Comparison of ENCODE assay signal across 23 cellular contexts in the genomic region with DNA sequence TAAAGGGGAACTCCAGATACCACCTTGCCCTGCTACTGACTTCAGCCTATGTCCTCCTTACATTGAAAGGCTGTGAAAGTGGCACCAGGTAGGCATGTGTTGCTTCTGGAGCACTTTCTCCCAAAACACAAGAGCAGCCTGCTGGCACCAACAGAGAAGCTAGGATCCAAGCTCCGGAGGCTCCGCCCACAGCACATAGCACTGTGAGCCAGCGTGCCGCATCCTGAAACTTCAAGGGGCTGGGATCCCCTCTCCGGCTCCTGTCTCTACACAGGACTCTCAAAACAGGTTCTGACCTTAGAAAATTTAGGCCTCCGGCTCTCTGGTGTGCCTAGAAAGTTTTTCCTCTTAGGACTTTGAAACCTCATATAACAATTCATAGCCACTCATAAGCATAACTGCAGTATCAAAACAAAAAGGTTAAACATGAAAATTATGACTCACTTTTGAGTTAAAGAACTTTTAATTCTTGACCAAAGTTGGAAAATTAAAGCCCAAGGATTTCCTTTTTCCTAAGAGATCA. TPM values are rescaled to one million over a fixed set of nuclear protein-coding genes. Genes with fewer than 3 reads are reported as not detected.
DNase-seq lines count a peak whose midpoint lies in the region; ATAC-seq and TF ChIP-seq lines count a peak whose summit lies in the region.
"Had no signal": no experiment of that assay in that cellular context is flagged by ENCODE, and none has a peak within 500 bp of the region (broad histone marks: within the 10 kb centered on the region; RNA-seq: fewer than 3 reads in every experiment).

No MANE protein-coding gene starts in this region.

- TF ChIP-seq CTCF in natural killer cell (IDR thresholded peaks at IDR 0.05) (no peak), mucosa of descending colon (IDR thresholded peaks at IDR 0.05) (no peak)

- H3K27ac Mint-ChIP-seq in natural killer cell, result peak overlapping the region; percentile 2 to 54
- peak overlapping the region in 1 of 2 donors; percentile 11 for H3K27ac Mint-ChIP-seq in natural killer cell treated with Interleukin-12 subunit alpha and Interleukin-12 subunit beta and Interleukin-15 and Interleukin-18, amount 100 ng/mL, for 72 hours
- peak overlapping the region; percentile 39 for H3K27ac Mint-ChIP-seq in activated T-helper 17 cell treated with anti-CD3 and anti-CD28 coated beads, Interleukin-2, amount 50 U/mL, for 72 hours
- H3K27ac Mint-ChIP-seq: activated CD4-positive, alpha-beta T cell treated with anti-CD3 and anti-CD28 coated beads, Interleukin-2, amount 10 ng/mL, durations not matched to agents 7 days and 5 days had no signal

- peaks cover 25 to 33% of the 10 kb centered on the region in 2 donors for H3K4me1 Mint-ChIP-seq in natural killer cell
- H3K4me1 Mint-ChIP-seq in natural killer cell treated with Interleukin-12 subunit alpha and Interleukin-12 subunit beta and Interleukin-15 and Interleukin-18, amount 100 ng/mL, for 72 hours (ENCODE audit: low read depth in 2 of 2), result peaks cover 16 to 26% of the 10 kb centered on the region in 2 donors
- H3K4me1 Mint-ChIP-seq in activated T-helper 17 cell treated with anti-CD3 and anti-CD28 coated beads, Interleukin-2, amount 50 U/mL, for 72 hours, result peaks cover 15% of the 10 kb centered on the region

- peaks cover 15% of the 10 kb centered on the region for H3K36me3 Mint-ChIP-seq in natural killer cell
- peaks cover 31% of the 10 kb centered on the region for H3K36me3 Mint-ChIP-seq in natural killer cell treated with Interleukin-12 subunit alpha and Interleukin-12 subunit beta and Interleukin-15 and Interleukin-18, amount 100 ng/mL, for 72 hours
- peaks cover 99% of the 10 kb centered on the region for H3K36me3 Mint-ChIP-seq in activated T-helper 17 cell treated with anti-CD3 and anti-CD28 coated beads, Interleukin-2, amount 50 U/mL, for 72 hours (ENCODE audit: low read depth)

- H3K4me3 Mint-ChIP-seq in natural killer cell, result no peak overlapping the region
- H3K4me3 Mint-ChIP-seq in natural killer cell treated with Interleukin-12 subunit alpha and Interleukin-12 subunit beta and Interleukin-15 and Interleukin-18, amount 100 ng/mL, for 72 hours, result no peak overlapping the region
- no peak overlapping the region for H3K4me3 Mint-ChIP-seq in activated T-helper 17 cell treated with anti-CD3 and anti-CD28 coated beads, Interleukin-2, amount 50 U/mL, for 72 hours
- H3K4me3 Mint-ChIP-seq: activated CD4-positive, alpha-beta T cell treated with anti-CD3 and anti-CD28 coated beads, Interleukin-2, amount 10 ng/mL, durations not matched to agents 7 days and 5 days had no signal

- no peak for ATAC-seq in natural killer cell
- no peak for ATAC-seq in natural killer cell treated with Interleukin-12 subunit alpha and Interleukin-12 subunit beta and Interleukin-15 and Interleukin-18, amount 100 ng/mL, for 72 hours
- ATAC-seq in activated T-helper 17 cell treated with anti-CD3 and anti-CD28 coated beads, Interleukin-2, amount 50 U/mL, for 72 hours (replicated peaks), result no peak
- peak; percentile 3 for ATAC-seq in mucosa of descending colon
- ATAC-seq in GM18870 (IDR thresholded peaks at IDR 0.05; ENCODE audit: unreplicated experiment), result no peak
- ATAC-seq: foreskin keratinocyte had no signal

- DNase-seq in natural killer cell, result no peak
- no peak for DNase-seq in natural killer cell treated with Interleukin-12 subunit alpha and Interleukin-12 subunit beta and Interleukin-15 and Interleukin-18, amount 100 ng/mL, for 72 hours (ENCODE audit: low spot score)
- peak in 2 of 3 donors; percentile 54 to 61 for DNase-seq in mucosa of descending colon
- no peak for DNase-seq in NCI-H82 treated with DMSO at 0.1 percent for 48 hours (lab: John Stamatoyannopoulos, UW; ENCODE audit: unreplicated experiment)
- no peak for DNase-seq in NCI-H510A treated with DMSO at 0.1 percent for 48 hours (lab: John Stamatoyannopoulos, UW)
- DNase-seq: activated CD4-positive, alpha-beta T cell treated with anti-CD3 and anti-CD28 coated beads, Interleukin-2, amount 10 ng/mL, durations not matched to agents 7 days and 5 days; activated T-cell treated with anti-CD3 and anti-CD28 coated beads for 4 hours; adrenal gland; erythroblast; foreskin keratinocyte; hypothalamus; islet precursor cell; mammary epithelial cell; NCI-H1048; NCI-H187 treated with DMSO at 0.1 percent for 48 hours; NCI-H226; NCI-H82; OCI-M1; SHP77 treated with DMSO at 0.1 percent for 48 hours; stimulated activated naive CD4-positive, alpha-beta T cell had no signal

- H3K4me3 ChIP-seq in mucosa of descending colon, result no peak overlapping the region
- H3K4me3 ChIP-seq: adrenal gland, thyroid gland had no signal

- peaks cover 11% of the 10 kb centered on the region for H3K36me3 ChIP-seq in mucosa of descending colon (ENCODE audit: low read depth)

- no peaks in the 10 kb centered on the region for H3K9me3 ChIP-seq in mucosa of descending colon
- H3K9me3 ChIP-seq: adrenal gland, thyroid gland had no signal

- H3K4me1 ChIP-seq in mucosa of descending colon (ENCODE audit: low read depth), result peaks cover 31% of the 10 kb centered on the region
- H3K4me1 ChIP-seq: adrenal gland had no signal

- H3K9me3 Mint-ChIP-seq in natural killer cell, result no peaks in the 10 kb centered on the region
- no peaks in the 10 kb centered on the region for H3K9me3 Mint-ChIP-seq in natural killer cell treated with Interleukin-12 subunit alpha and Interleukin-12 subunit beta and Interleukin-15 and Interleukin-18, amount 100 ng/mL, for 72 hours
- H3K9me3 Mint-ChIP-seq in activated T-helper 17 cell treated with anti-CD3 and anti-CD28 coated beads, Interleukin-2, amount 50 U/mL, for 72 hours, result no peaks in the 10 kb centered on the region
- H3K9me3 Mint-ChIP-seq: activated CD4-positive, alpha-beta T cell treated with anti-CD3 and anti-CD28 coated beads, Interleukin-2, amount 10 ng/mL, durations not matched to agents 7 days and 5 days had no signal

- intact Hi-C loops in natural killer cell (cut with micrococcal nuclease) (no loop called here), mucosa of descending colon (cut with DNase I, micrococcal nuclease) (no loop called here)

- no peaks in the 10 kb centered on the region for H3K27me3 Mint-ChIP-seq in natural killer cell (ENCODE audit: low read depth in 2 of 2)
- H3K27me3 Mint-ChIP-seq in natural killer cell treated with Interleukin-12 subunit alpha and Interleukin-12 subunit beta and Interleukin-15 and Interleukin-18, amount 100 ng/mL, for 72 hours, result no peaks in the 10 kb centered on the region
- no peaks in the 10 kb centered on the region for H3K27me3 Mint-ChIP-seq in activated T-helper 17 cell treated with anti-CD3 and anti-CD28 coated beads, Interleukin-2, amount 50 U/mL, for 72 hours
- H3K27me3 Mint-ChIP-seq: activated CD4-positive, alpha-beta T cell treated with anti-CD3 and anti-CD28 coated beads, Interleukin-2, amount 10 ng/mL, durations not matched to agents 7 days and 5 days had no signal

RNA-seq across cellular contexts. Expression of a gene that starts 41.1 kb away (rescaled TPM):
- total RNA-seq in natural killer cell, result 100 to 1,000 TPM; 119 to 157 (median 133) TPM
- total RNA-seq in natural killer cell treated with Interleukin-12 subunit alpha and Interleukin-12 subunit beta and Interleukin-15 and Interleukin-18, amount 100 ng/mL, for 72 hours, result 100 to 1,000 TPM in 1 of 2 donors, 10 to 100 TPM in 1; 71.0 to 135 TPM
- total RNA-seq in activated T-helper 17 cell treated with anti-CD3 and anti-CD28 coated beads, Interleukin-2, amount 50 U/mL, for 72 hours, result 100 to 1,000 TPM; 159 to 212 TPM
- total RNA-seq in mucosa of descending colon, result 100 to 1,000 TPM; 220 to 421 (median 334) TPM

Comparison
In these comparisons a context has a peak if more than half of its experiments do, and no peak if none do; other contexts are left out.
1. DNase-seq: peak in mucosa of descending colon (2 of 3); none in natural killer cell (single experiment), natural killer cell treated with Interleukin-12 subunit alpha and Interleukin-12 subunit beta and Interleukin-15 and Interleukin-18, amount 100 ng/mL, for 72 hours (single experiment), NCI-H82 treated with DMSO at 0.1 percent for 48 hours (single experiment) and NCI-H510A treated with DMSO at 0.1 percent for 48 hours (single experiment).